ENCODE assay signal across 1 cellular context in genomic region chr10:112963835-112964234, GRCh38.
TF ChIP-seq lines count a peak whose summit lies in the region.

No MANE protein-coding gene starts in this region.

TF ChIP-seq in HCT116, 20 proteins besides CTCF, POLR2A, EP300 and RAD21 (continued from another document):
- no peak for TF ChIP-seq CBX3 (IDR thresholded peaks at IDR 0.05; ENCODE audit: low read depth)
- TF ChIP-seq, protein P1, sequence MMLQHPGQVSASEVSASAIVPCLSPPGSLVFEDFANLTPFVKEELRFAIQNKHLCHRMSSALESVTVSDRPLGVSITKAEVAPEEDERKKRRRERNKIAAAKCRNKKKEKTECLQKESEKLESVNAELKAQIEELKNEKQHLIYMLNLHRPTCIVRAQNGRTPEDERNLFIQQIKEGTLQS (IDR thresholded peaks at IDR 0.05), result 0 out of 2 replicates have a peak, but pooled peaks have one; percentile 39
- 0 out of 2 replicates have a peak, but pooled peaks have one; percentile 18 for TF ChIP-seq SP1 (IDR thresholded peaks at IDR 0.05; ENCODE audit: low read depth)
- 0 out of 2 replicates have a peak, but pooled peaks have one; percentile 40 for TF ChIP-seq CEBPB (IDR thresholded peaks at IDR 0.05; ENCODE audit: low read depth)
- peak; percentile 77 for TF ChIP-seq JUND (IDR thresholded peaks at IDR 0.05)
- TF ChIP-seq EZH2phosphoT487 (IDR thresholded peaks at IDR 0.05; ENCODE audit: borderline replicate concordance), result no peak
- TF ChIP-seq FOSL1 (IDR thresholded peaks at IDR 0.05; ENCODE audit: low read depth), result peak; percentile 87
- TF ChIP-seq EGR1 (IDR thresholded peaks at IDR 0.05; ENCODE audit: low read depth), result no peak
TF ChIP-seq in HCT116: peak in this region for 6.
